In genomic region chr11:104610597-104610996, GRCh38 we compare ENCODE assay signal across 7 cellular contexts.
"Had no signal": no experiment of that assay in that cellular context is flagged by ENCODE, and none has a peak within 500 bp of the region (broad histone marks: within the 10 kb centered on the region; RNA-seq: fewer than 3 reads in every experiment).

No MANE protein-coding gene starts in this region.

- DNase-seq: H9, HCEC 1CT, KG1 had no signal

- H3K4me3 Mint-ChIP-seq: GM23338, H9, IgD-negative memory B cell had no signal

- H3K27me3 Mint-ChIP-seq: IgD-negative memory B cell had no signal

- H3K4me3 ChIP-seq: GM23338 had no signal

- FAIRE-seq: H1, H54 had no signal

- H3K36me3 Mint-ChIP-seq: IgD-negative memory B cell had no signal

- ATAC-seq: GM23338 had no signal

- H3K9me3 Mint-ChIP-seq: IgD-negative memory B cell had no signal

- H3K4me2 ChIP-seq: GM23338 had no signal

- H3K27ac Mint-ChIP-seq: GM23338, H9, IgD-negative memory B cell had no signal
